Comparison of ENCODE assay signal across 9 cellular contexts in genomic region chr16:29804020-29804419, GRCh38. TPM values are rescaled to one million over a fixed set of nuclear protein-coding genes. Genes with fewer than 3 reads are reported as not detected.
A peak's percentile ranks its signal among the peaks of the same experiment; 100 is the strongest.
DNase-seq lines count a peak whose midpoint lies in the region; ATAC-seq and TF ChIP-seq lines count a peak whose summit lies in the region.
"Had no signal": no experiment of that assay in that cellular context is flagged by ENCODE, and none has a peak within 500 bp of the region (broad histone marks: within the 10 kb centered on the region; RNA-seq: fewer than 3 reads in every experiment).

No MANE protein-coding gene starts in this region.

- intact Hi-C loops in CD14-positive monocyte (cut with micrococcal nuclease), result loop anchor here in 1 of 2 donors (2.0 kb wide), 2 partner anchors 13 to 59 kb away; partner anchors contain the start of genes CDIPT and KIF22

- no peak for TF ChIP-seq CTCF in CD14-positive monocyte (IDR thresholded peaks at IDR 0.05)
- TF ChIP-seq CTCF in neural crest cell (conservative IDR thresholded peaks at IDR 0.05), result no peak

- H3K36me3 Mint-ChIP-seq in CD14-positive monocyte (peaks cover 29 to 41% of the 10 kb centered on the region in 2 donors), neural crest cell (ENCODE audit: low read depth) (peaks cover 21% of the 10 kb centered on the region)
- peaks cover 58% of the 10 kb centered on the region for H3K36me3 Mint-ChIP-seq in central memory CD8-positive, alpha-beta T cell (ENCODE audit: insufficient read depth)

- H3K27ac Mint-ChIP-seq in CD14-positive monocyte (peak overlapping the region in 6 of 7 donors; percentile 70 to 99 (median 96)), neural crest cell (ENCODE audit: unreplicated experiment) (no peak overlapping the region)
- peak overlapping the region; percentile 99 for H3K27ac Mint-ChIP-seq in central memory CD8-positive, alpha-beta T cell (ENCODE audit: low read depth)

- H3K36me3 ChIP-seq in KOPT-K1 (ENCODE audit: insufficient read depth, low read length), result peaks cover 72% of the 10 kb centered on the region

- ATAC-seq in central memory CD8-positive, alpha-beta T cell (replicated peaks; ENCODE audit: extremely low read depth, poor library complexity, severe bottlenecking), result no peak
- ATAC-seq in HG03196 (IDR thresholded peaks at IDR 0.05; ENCODE audit: unreplicated experiment), result no peak

- H3K4me1 Mint-ChIP-seq in CD14-positive monocyte, result peaks cover 30% of the 10 kb centered on the region
- peaks cover 39% of the 10 kb centered on the region for H3K4me1 Mint-ChIP-seq in central memory CD8-positive, alpha-beta T cell
- peaks cover 30% of the 10 kb centered on the region for H3K4me1 Mint-ChIP-seq in neural crest cell

- H3K9me3 ChIP-seq in KOPT-K1 (ENCODE audit: insufficient read depth, low read length, poor library complexity, severe bottlenecking), result no peaks in the 10 kb centered on the region

- H3K27ac ChIP-seq in KOPT-K1 (ENCODE audit: low read depth, low read length, poor library complexity, severe bottlenecking), result peak overlapping the region; percentile 96

- H3K27me3 Mint-ChIP-seq in CD14-positive monocyte (ENCODE audit: low read depth in 3 of 3) (peaks cover 0 to 5% (median 2%) of the 10 kb centered on the region in 3 donors), neural crest cell (ENCODE audit: low read depth) (peaks cover 16% of the 10 kb centered on the region)
- no peaks in the 10 kb centered on the region for H3K27me3 Mint-ChIP-seq in central memory CD8-positive, alpha-beta T cell

- no peak for DNase-seq in CD14-positive monocyte (ENCODE audit: low spot score)
- no peak for DNase-seq in central memory CD8-positive, alpha-beta T cell (ENCODE audit: low spot score in 2 of 2)
- DNase-seq in neural crest cell (ENCODE audit: low read depth, low spot score), result no peak
- no peak for DNase-seq in NCI-H1694 (lab: John Stamatoyannopoulos, UW)
- no peak for DNase-seq in iPS-NIHi11 (ENCODE audit: low spot score)
- no peak for DNase-seq in NCI-H128 (lab: John Stamatoyannopoulos, UW; ENCODE audit: unreplicated experiment)
- DNase-seq: stimulated activated CD4-positive, alpha-beta T cell treated with anti-CD3 and anti-CD28 coated beads, Interleukin-4, amount 100 ng/mL, for 24 hours had no signal

- H3K9me3 Mint-ChIP-seq in CD14-positive monocyte, result peaks cover 0 to 1% (median 0%) of the 10 kb centered on the region in 7 donors
- H3K9me3 Mint-ChIP-seq in central memory CD8-positive, alpha-beta T cell, result no peaks in the 10 kb centered on the region
- no peaks in the 10 kb centered on the region for H3K9me3 Mint-ChIP-seq in neural crest cell

- H3K4me3 Mint-ChIP-seq in CD14-positive monocyte, result peak overlapping the region; percentile 99
- peak overlapping the region; percentile 96 for H3K4me3 Mint-ChIP-seq in central memory CD8-positive, alpha-beta T cell
- peak overlapping the region; percentile 84 for H3K4me3 Mint-ChIP-seq in neural crest cell

RNA-seq across cellular contexts. Expression of gene MAZ, which starts 2.3 kb away (rescaled TPM):
- polyA plus RNA-seq in CD14-positive monocyte, result 10 to 100 TPM; 14.2 to 18.8 TPM
- 605 and 635 TPM in 2 replicates for total RNA-seq in neural crest cell

RNA-seq across cellular contexts. Expression of gene PRRT2, which starts 8.0 kb away (rescaled TPM):
- polyA plus RNA-seq in CD14-positive monocyte, result not detected
- total RNA-seq in neural crest cell, result 18.6 and 21.2 TPM in 2 replicates

RNA-seq across cellular contexts. Expression of gene PAGR1, which starts 11.9 kb away (rescaled TPM):
- 10 to 100 TPM; 36.3 to 43.4 TPM for polyA plus RNA-seq in CD14-positive monocyte
- total RNA-seq in neural crest cell, result 47.6 and 48.4 TPM in 2 replicates

RNA-seq across cellular contexts. Expression of gene KIF22, which starts 13.5 kb away (rescaled TPM):
- polyA plus RNA-seq in CD14-positive monocyte, result 10 to 100 TPM; 22.0 to 28.9 TPM
- total RNA-seq in neural crest cell, result 162 and 173 TPM in 2 replicates

RNA-seq across cellular contexts. Expression of gene MVP, which starts 16.2 kb away (rescaled TPM):
- 100 to 1,000 TPM; 146 to 185 TPM for polyA plus RNA-seq in CD14-positive monocyte
- 1.6 and 2.1 TPM in 2 replicates for total RNA-seq in neural crest cell
